35 cellular contexts compared by ENCODE assay signal in the genomic region with DNA sequence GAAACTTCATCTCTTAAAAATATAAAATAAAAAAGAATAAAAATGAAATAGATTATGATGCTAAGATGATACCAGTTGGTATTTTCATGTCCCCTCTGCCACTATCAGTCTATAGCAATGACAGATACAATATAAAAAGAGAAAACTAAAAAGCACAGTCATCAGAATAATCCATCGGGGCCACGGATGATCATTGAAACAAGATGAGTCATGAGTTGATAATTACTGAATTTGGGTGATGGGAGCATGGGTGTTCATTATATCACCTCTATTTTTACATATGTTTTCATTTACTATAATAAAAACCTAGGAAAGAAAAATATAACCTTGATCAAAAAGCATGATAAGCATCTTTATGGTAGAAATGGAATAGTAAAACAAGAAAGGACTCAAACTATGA.
"Had no signal": no experiment of that assay in that cellular context is flagged by ENCODE, and none has a peak within 500 bp of the region (broad histone marks: within the 10 kb centered on the region; RNA-seq: fewer than 3 reads in every experiment).

No MANE protein-coding gene starts in this region.

- H3K27ac ChIP-seq: adrenal gland, body of pancreas, brain microvascular endothelial cell, breast epithelium, VCaP had no signal

- H3K4me3 Mint-ChIP-seq: activated B cell treated with CpG ODN at 0.5 μM for 24 hours; activated CD4-positive, alpha-beta memory T cell treated with anti-CD3 and anti-CD28 coated beads for 36 hours; activated CD4-positive, alpha-beta T cell treated with anti-CD3 and anti-CD28 coated beads, Interleukin-2, amount 10 ng/mL, durations not matched to agents 24 days and 14 days; activated CD8-positive, alpha-beta T cell treated with anti-CD3 and anti-CD28 coated beads for 36 hours; activated naive CD4-positive, alpha-beta T cell treated with anti-CD3 and anti-CD28 coated beads for 36 hours; activated naive CD8-positive, alpha-beta T cell treated with anti-CD3 and anti-CD28 coated beads for 36 hours; activated T-cell treated with anti-CD3 and anti-CD28 coated beads, Interleukin-2, amount 50 U/mL, for 4 hours; activated T-cell treated with anti-CD3 and anti-CD28 coated beads, Interleukin-2, amount 50 U/mL, for 72 hours; activated T-helper 1 cell treated with anti-CD3 and anti-CD28 coated beads, Interleukin-12 subunit alpha, Interleukin-12 subunit beta, Interleukin-2, Interleukin-4 antibody, amounts not matched to agents 30 ng/mL and 10 ng/mL and 1 ng/mL, durations not matched to agents 14 hours and 24 hours and 36 hours; activated T-helper 17 cell treated with anti-CD3 and anti-CD28 coated beads, Interleukin-2, amount 50 U/mL, for 72 hours; T-cell; T-helper 17 cell had no signal

- FAIRE-seq: astrocyte, TTC549 had no signal

- DNase-seq: activated B cell treated with CpG ODN at 0.5 μM for 24 hours; activated CD4-positive, alpha-beta memory T cell treated with anti-CD3 and anti-CD28 coated beads for 36 hours; activated CD4-positive, alpha-beta T cell treated with anti-CD3 and anti-CD28 coated beads for 4 hours; activated CD4-positive, alpha-beta T cell treated with anti-CD3 and anti-CD28 coated beads, Interleukin-2, amount 10 ng/mL, durations not matched to agents 24 days and 14 days; activated CD4-positive, alpha-beta T cell treated with anti-CD3 and anti-CD28 coated beads, Interleukin-2, amount 50 U/mL, for 1 hour; activated CD4-positive, alpha-beta T cell treated with anti-CD3 and anti-CD28 coated beads, Interleukin-2, amount 50 U/mL, for 4 hours; activated CD4-positive, CD25-positive, alpha-beta regulatory T cell treated with anti-CD3 and anti-CD28 coated beads, Interleukin-2, amount 50 U/mL, for 72 hours; activated CD8-positive, alpha-beta memory T cell treated with anti-CD3 and anti-CD28 coated beads, Interleukin-2, amount 50 U/mL, for 4 hours; activated CD8-positive, alpha-beta T cell treated with anti-CD3 and anti-CD28 coated beads for 36 hours; activated effector memory CD4-positive, alpha-beta T cell treated with anti-CD3 and anti-CD28 coated beads, Interleukin-2, amount 50 U/mL, for 16 hours; activated gamma-delta T cell treated with Interleukin-2 at 50 U/mL for 16 hours; activated naive CD4-positive, alpha-beta T cell; activated naive CD4-positive, alpha-beta T cell treated with anti-CD3 and anti-CD28 coated beads for 36 hours; activated naive CD4-positive, alpha-beta T cell treated with anti-CD3 and anti-CD28 coated beads, Interleukin-2, amount 50 U/mL, for 16 hours; activated naive CD8-positive, alpha-beta T cell treated with anti-CD3 and anti-CD28 coated beads for 36 hours; activated T-cell treated with anti-CD3 and anti-CD28 coated beads for 4 hours; activated T-cell treated with anti-CD3 and anti-CD28 coated beads, Interleukin-2, amount 50 U/mL, for 1 hour; activated T-cell treated with anti-CD3 and anti-CD28 coated beads, Interleukin-2, amount 50 U/mL, for 4 hours; activated T-cell treated with anti-CD3 and anti-CD28 coated beads, Interleukin-2, amount 50 U/mL, for 72 hours; adrenal gland; amniotic stem cell; aorta; body of pancreas; brain microvascular endothelial cell; central memory CD4-positive, alpha-beta T cell; T-cell; T-helper 17 cell; T-helper 9 cell had no signal

- H3K27me3 ChIP-seq: adrenal gland, body of pancreas, brain microvascular endothelial cell, breast epithelium had no signal

- H3K9me3 ChIP-seq: adrenal gland, body of pancreas, breast epithelium had no signal

- H3K4me1 Mint-ChIP-seq: activated B cell treated with CpG ODN at 0.5 μM for 24 hours; activated T-helper 17 cell treated with anti-CD3 and anti-CD28 coated beads, Interleukin-2, amount 50 U/mL, for 72 hours had no signal

- H3K9me3 Mint-ChIP-seq: activated B cell treated with CpG ODN at 0.5 μM for 24 hours; activated CD4-positive, alpha-beta memory T cell treated with anti-CD3 and anti-CD28 coated beads for 36 hours; activated CD4-positive, alpha-beta T cell treated with anti-CD3 and anti-CD28 coated beads, Interleukin-2, amount 10 ng/mL, durations not matched to agents 24 days and 14 days; activated CD8-positive, alpha-beta T cell treated with anti-CD3 and anti-CD28 coated beads for 36 hours; activated naive CD4-positive, alpha-beta T cell treated with anti-CD3 and anti-CD28 coated beads for 36 hours; activated naive CD4-positive, alpha-beta T cell treated with anti-CD3 and anti-CD28 coated beads, Interleukin-2, amount 50 U/mL, for 72 hours; activated naive CD8-positive, alpha-beta T cell treated with anti-CD3 and anti-CD28 coated beads for 36 hours; activated T-cell treated with anti-CD3 and anti-CD28 coated beads, Interleukin-2, amount 50 U/mL, for 4 hours; activated T-cell treated with anti-CD3 and anti-CD28 coated beads, Interleukin-2, amount 50 U/mL, for 72 hours; activated T-helper 1 cell treated with anti-CD3 and anti-CD28 coated beads, Interleukin-12 subunit alpha, Interleukin-12 subunit beta, Interleukin-2, Interleukin-4 antibody, amounts not matched to agents 30 ng/mL and 10 ng/mL and 1 ng/mL, durations not matched to agents 14 hours and 24 hours and 36 hours; activated T-helper 17 cell treated with anti-CD3 and anti-CD28 coated beads, Interleukin-2, amount 50 U/mL, for 72 hours; T-cell had no signal

- H3K4me3 ChIP-seq: adrenal gland, body of pancreas, breast epithelium had no signal

- ATAC-seq: activated CD8-positive, alpha-beta T cell treated with anti-CD3 and anti-CD28 coated beads for 36 hours; activated naive CD4-positive, alpha-beta T cell treated with anti-CD3 and anti-CD28 coated beads, Interleukin-2, amount 50 U/mL, for 72 hours; activated T-cell treated with anti-CD3 and anti-CD28 coated beads, Interleukin-2, amount 50 U/mL, for 4 hours; activated T-cell treated with anti-CD3 and anti-CD28 coated beads, Interleukin-2, amount 50 U/mL, for 72 hours; activated T-helper 17 cell treated with anti-CD3 and anti-CD28 coated beads, Interleukin-2, amount 50 U/mL, for 72 hours; body of pancreas; T-cell; T-helper 17 cell had no signal

- H3K27ac Mint-ChIP-seq: activated B cell treated with CpG ODN at 0.5 μM for 24 hours; activated CD4-positive, alpha-beta memory T cell treated with anti-CD3 and anti-CD28 coated beads for 36 hours; activated CD4-positive, alpha-beta T cell treated with anti-CD3 and anti-CD28 coated beads, Interleukin-2, amount 10 ng/mL, durations not matched to agents 24 days and 14 days; activated CD8-positive, alpha-beta T cell treated with anti-CD3 and anti-CD28 coated beads for 36 hours; activated naive CD4-positive, alpha-beta T cell treated with anti-CD3 and anti-CD28 coated beads for 36 hours; activated naive CD4-positive, alpha-beta T cell treated with anti-CD3 and anti-CD28 coated beads, Interleukin-2, amount 50 U/mL, for 72 hours; activated naive CD8-positive, alpha-beta T cell treated with anti-CD3 and anti-CD28 coated beads for 36 hours; activated T-cell treated with anti-CD3 and anti-CD28 coated beads, Interleukin-2, amount 50 U/mL, for 72 hours; activated T-helper 1 cell treated with anti-CD3 and anti-CD28 coated beads, Interleukin-12 subunit alpha, Interleukin-12 subunit beta, Interleukin-2, Interleukin-4 antibody, amounts not matched to agents 30 ng/mL and 10 ng/mL and 1 ng/mL, durations not matched to agents 14 hours and 24 hours and 36 hours; T-cell; T-helper 17 cell had no signal

- H3K36me3 ChIP-seq: breast epithelium had no signal

- H3K4me1 ChIP-seq: adrenal gland, body of pancreas, breast epithelium had no signal

- H3K27me3 Mint-ChIP-seq: activated B cell treated with CpG ODN at 0.5 μM for 24 hours; activated CD4-positive, alpha-beta memory T cell treated with anti-CD3 and anti-CD28 coated beads for 36 hours; activated CD4-positive, alpha-beta T cell treated with anti-CD3 and anti-CD28 coated beads, Interleukin-2, amount 10 ng/mL, durations not matched to agents 24 days and 14 days; activated CD8-positive, alpha-beta T cell treated with anti-CD3 and anti-CD28 coated beads for 36 hours; activated naive CD8-positive, alpha-beta T cell treated with anti-CD3 and anti-CD28 coated beads for 36 hours; activated T-helper 17 cell treated with anti-CD3 and anti-CD28 coated beads, Interleukin-2, amount 50 U/mL, for 72 hours; T-cell; T-helper 17 cell had no signal
